In genomic region chr9:94915476-94916450, GRCh38 we compare ENCODE assay signal across 15 cellular contexts.
A peak's percentile ranks its signal among the peaks of the same experiment; 100 is the strongest.
DNase-seq lines count a peak whose midpoint lies in the region; ATAC-seq and TF ChIP-seq lines count a peak whose summit lies in the region.
"Had no signal": no experiment of that assay in that cellular context is flagged by ENCODE, and none has a peak within 500 bp of the region (broad histone marks: within the 10 kb centered on the region; RNA-seq: fewer than 3 reads in every experiment).

No MANE protein-coding gene starts in this region.

- no peak for TF ChIP-seq POLR2A in prostate gland (IDR thresholded peaks at IDR 0.05)

- no peaks in the 10 kb centered on the region for H3K9me3 ChIP-seq in iPS-15b (ENCODE audit: control insufficient read depth, insufficient read depth, low read length)
- H3K9me3 ChIP-seq in prostate gland = no peaks in the 10 kb centered on the region

- no peak overlapping the region for H3K4me3 ChIP-seq in iPS-15b (ENCODE audit: low read depth, low read length)
- H3K4me3 ChIP-seq in prostate gland = no peak overlapping the region
- H3K4me3 ChIP-seq: K562 had no signal

- intact Hi-C loops in prostate gland (cut with DNase I) = no loop called here
- intact Hi-C loops in left cardiac atrium (cut with DNase I) = no loop called here

- H3K27me3 ChIP-seq in iPS-15b (ENCODE audit: control insufficient read depth, insufficient read depth, low read length) (no peaks in the 10 kb centered on the region), prostate gland (replicated peaks; ENCODE audit: insufficient read depth) (no peaks in the 10 kb centered on the region)

- H3K36me3 ChIP-seq in iPS-15b (ENCODE audit: control insufficient read depth, insufficient read depth, low read length) (no peaks in the 10 kb centered on the region), prostate gland (no peaks in the 10 kb centered on the region)

- WGBS in prostate gland = 39% methylated on average over 17 of the region's 17 CpGs

- H3K4me1 ChIP-seq in iPS-15b (ENCODE audit: control insufficient read depth, insufficient read depth, low read length) = peaks cover 27% of the 10 kb centered on the region
- H3K4me1 ChIP-seq in prostate gland (replicated peaks) = peaks cover 26% of the 10 kb centered on the region

- no peak for ATAC-seq in left cardiac atrium
- no peak for ATAC-seq in GM19023 (IDR thresholded peaks at IDR 0.05; ENCODE audit: unreplicated experiment)
- ATAC-seq: activated naive CD4-positive, alpha-beta T cell treated with anti-CD3 and anti-CD28 coated beads, Interleukin-2, amount 50 U/mL, for 72 hours; K562; stimulated activated naive B cell treated with anti-CD40 and anti-IgM and Interleukin-4, amounts not matched to agents 10 μg/mL and 1 μg/mL and 100 μg/mL, for 72 hours had no signal

- DNase-seq in ELF-1 (ENCODE audit: low read depth, low spot score) (peak; percentile 29), prostate gland (ENCODE audit: low spot score) (no peak), NCI-H2029 (lab: John Stamatoyannopoulos, UW) (no peak), left cardiac atrium (no peak), NAMALWA (ENCODE audit: low spot score) (no peak)
- DNase-seq: foreskin melanocyte; mammary epithelial cell; NCI-H1048; NCI-H2227 treated with DMSO at 0.1 percent for 48 hours; stimulated activated naive B cell treated with anti-CD40 and anti-IgM and Interleukin-4, amounts not matched to agents 10 μg/mL and 1 μg/mL and 100 μg/mL, for 72 hours had no signal

- H3K27ac ChIP-seq in VCaP = peak overlapping the region; percentile 91
- H3K27ac ChIP-seq in prostate gland = peak overlapping the region; percentile 58 to 72

- H3K9ac ChIP-seq in iPS-15b (ENCODE audit: low read depth, low read length) = peak overlapping the region; percentile 37

- TF ChIP-seq CTCF in VCaP (conservative IDR thresholded peaks at IDR 0.05) = no peak
- no peak for TF ChIP-seq CTCF in prostate gland (IDR thresholded peaks at IDR 0.05)
